1 cellular context compared by ENCODE assay signal in genomic region chr4:109678472-109678871, GRCh38. TPM values are rescaled to one million over a fixed set of nuclear protein-coding genes. Genes with fewer than 3 reads are reported as not detected.
"Had no signal": no experiment of that assay in that cellular context is flagged by ENCODE, and none has a peak within 500 bp of the region (broad histone marks: within the 10 kb centered on the region; RNA-seq: fewer than 3 reads in every experiment).

No MANE protein-coding gene starts in this region.

RNA-seq across cellular contexts. Expression of gene CASP6, which starts 24.8 kb away (rescaled TPM):
- total RNA-seq: ascending aorta had no signal
